Comparison of ENCODE assay signal across 10 cellular contexts in genomic region chr3:195182470-195182795, GRCh38.
DNase-seq lines count a peak whose midpoint lies in the region; ATAC-seq and TF ChIP-seq lines count a peak whose summit lies in the region.
"Had no signal": no experiment of that assay in that cellular context is flagged by ENCODE, and none has a peak within 500 bp of the region (broad histone marks: within the 10 kb centered on the region; RNA-seq: fewer than 3 reads in every experiment).

No MANE protein-coding gene starts in this region.

- H3K27me3 Mint-ChIP-seq in activated T-cell treated with anti-CD3 and anti-CD28 coated beads, Interleukin-2, amount 50 U/mL, for 4 hours (ENCODE audit: low read depth): no peaks in the 10 kb centered on the region
- H3K27me3 Mint-ChIP-seq: activated naive CD8-positive, alpha-beta T cell treated with anti-CD3 and anti-CD28 coated beads, Interleukin-2, amount 10 ng/mL, durations not matched to agents 7 days and 5 days had no signal

- H3K9ac ChIP-seq in smooth muscle cell (ENCODE audit: low read depth) (peak overlapping the region; percentile 85), trophoblast cell (ENCODE audit: low read length) (no peak overlapping the region)

- H3K36me3 ChIP-seq in smooth muscle cell (ENCODE audit: low read depth) (no peaks in the 10 kb centered on the region), trophoblast cell (ENCODE audit: control insufficient read depth in 1 of 2, insufficient read depth in 2 of 2, low read length in 2 of 2) (no peaks in the 10 kb centered on the region)

- 3% methylated on average over 5 of the region's 5 CpGs for WGBS in smooth muscle cell (ENCODE audit: low lambda C conversion rate)
- WGBS in trophoblast cell (ENCODE audit: extremely low coverage, insufficient coverage, insufficient read length): no CpG with 5 or more reads among the region's 5 CpGs

- no peak for DNase-seq in activated T-cell treated with anti-CD3 and anti-CD28 coated beads, Interleukin-2, amount 50 U/mL, for 4 hours
- no peak for DNase-seq in activated T-cell treated with anti-CD3 and anti-CD28 coated beads, Interleukin-2, amount 50 U/mL, for 1 hour
- DNase-seq in T follicular helper cell (ENCODE audit: low read depth): peak; percentile 13
- peak; percentile 16 for DNase-seq in fibroblast of the aortic adventitia (ENCODE audit: low read depth)
- DNase-seq in smooth muscle cell (lab: John Stamatoyannopoulos, UW; ENCODE audit: unreplicated experiment): no peak
- DNase-seq in trophoblast cell: no peak
- DNase-seq in NCI-H510A treated with DMSO at 0.1 percent for 48 hours (lab: John Stamatoyannopoulos, UW): no peak
- no peak for DNase-seq in AML-193 (lab: John Stamatoyannopoulos, UW)
- DNase-seq: activated naive CD8-positive, alpha-beta T cell treated with anti-CD3 and anti-CD28 coated beads, Interleukin-2, amount 10 ng/mL, durations not matched to agents 7 days and 5 days; PC-9 had no signal

- peaks cover 53% of the 10 kb centered on the region for H3K4me1 Mint-ChIP-seq in activated T-cell treated with anti-CD3 and anti-CD28 coated beads, Interleukin-2, amount 50 U/mL, for 4 hours (ENCODE audit: low read depth)

- H3K4ac ChIP-seq in trophoblast cell (ENCODE audit: low read depth, low read length): no peak overlapping the region

- no peak overlapping the region for H4K8ac ChIP-seq in trophoblast cell (ENCODE audit: low read depth, low read length)

- H3K23ac ChIP-seq in trophoblast cell (ENCODE audit: low read length): no peak overlapping the region

- H3K27me3 ChIP-seq in smooth muscle cell (ENCODE audit: low read depth): no peaks in the 10 kb centered on the region
- no peaks in the 10 kb centered on the region for H3K27me3 ChIP-seq in trophoblast cell (ENCODE audit: insufficient read depth, low read length)

- H4K12ac ChIP-seq in trophoblast cell (ENCODE audit: low read depth, low read length): no peak overlapping the region

- no peaks in the 10 kb centered on the region for H3K9me3 Mint-ChIP-seq in activated T-cell treated with anti-CD3 and anti-CD28 coated beads, Interleukin-2, amount 50 U/mL, for 4 hours
- H3K9me3 Mint-ChIP-seq: activated naive CD8-positive, alpha-beta T cell treated with anti-CD3 and anti-CD28 coated beads, Interleukin-2, amount 10 ng/mL, durations not matched to agents 7 days and 5 days had no signal

- H2AFZ ChIP-seq in smooth muscle cell (ENCODE audit: low read depth): peak overlapping the region; percentile 1
- H2AFZ ChIP-seq in trophoblast cell (ENCODE audit: insufficient read depth, low read length, poor library complexity): no peak overlapping the region
- H2AFZ ChIP-seq: PC-9 had no signal

- no peak overlapping the region for H4K91ac ChIP-seq in trophoblast cell (ENCODE audit: low read depth, low read length)

- no peak overlapping the region for H2AK5ac ChIP-seq in trophoblast cell (ENCODE audit: low read length)

- H3F3A ChIP-seq in smooth muscle cell (ENCODE audit: low read depth): peaks cover 12% of the 10 kb centered on the region

- TF ChIP-seq CTCF in fibroblast of the aortic adventitia (IDR thresholded peaks at IDR 0.05; ENCODE audit: insufficient read depth, low read length) (no peak), smooth muscle cell (IDR thresholded peaks at IDR 0.05; ENCODE audit: borderline replicate concordance, insufficient read depth, poor library complexity, severe bottlenecking) (no peak)

- peaks cover 4% of the 10 kb centered on the region for H3K36me3 Mint-ChIP-seq in activated T-cell treated with anti-CD3 and anti-CD28 coated beads, Interleukin-2, amount 50 U/mL, for 4 hours (ENCODE audit: insufficient read depth)

- no peak overlapping the region for H2BK12ac ChIP-seq in trophoblast cell (ENCODE audit: low read length)

- H3K9me3 ChIP-seq in smooth muscle cell (replicated peaks; ENCODE audit: low read depth): no peaks in the 10 kb centered on the region
- H3K9me3 ChIP-seq in trophoblast cell (ENCODE audit: insufficient read depth, low read depth, low read length): no peaks in the 10 kb centered on the region

- peaks cover 8% of the 10 kb centered on the region for H3K79me1 ChIP-seq in trophoblast cell (ENCODE audit: low read length)

- no peaks in the 10 kb centered on the region for H4K20me1 ChIP-seq in smooth muscle cell (ENCODE audit: low read depth)

- H3K4me3 ChIP-seq in fibroblast of the aortic adventitia (ENCODE audit: low read depth, low read length) (no peak overlapping the region), smooth muscle cell (no peak overlapping the region), trophoblast cell (ENCODE audit: low read depth, low read length) (no peak overlapping the region)
- H3K4me3 ChIP-seq: PC-9 had no signal

- peak overlapping the region; percentile 71 for H3K4me2 ChIP-seq in smooth muscle cell
- H3K4me2 ChIP-seq in trophoblast cell (ENCODE audit: low read length): no peak overlapping the region
- H3K4me2 ChIP-seq: PC-9 had no signal

- no peak overlapping the region for H2BK5ac ChIP-seq in trophoblast cell (ENCODE audit: low read depth, low read length, poor library complexity)

- H3K18ac ChIP-seq in trophoblast cell (ENCODE audit: low read length): no peak overlapping the region

- H3K79me2 ChIP-seq in smooth muscle cell (ENCODE audit: low read depth) (no peaks in the 10 kb centered on the region), trophoblast cell (ENCODE audit: control insufficient read depth, insufficient read depth, low read length, poor library complexity) (no peaks in the 10 kb centered on the region)

- H2BK120ac ChIP-seq in trophoblast cell (ENCODE audit: insufficient read depth, low read length, poor library complexity): no peak overlapping the region

- H3K14ac ChIP-seq in trophoblast cell (ENCODE audit: low read length): no peak overlapping the region

- no peak overlapping the region for H3K4me3 Mint-ChIP-seq in activated T-cell treated with anti-CD3 and anti-CD28 coated beads, Interleukin-2, amount 50 U/mL, for 4 hours
- H3K4me3 Mint-ChIP-seq: activated naive CD8-positive, alpha-beta T cell treated with anti-CD3 and anti-CD28 coated beads, Interleukin-2, amount 10 ng/mL, durations not matched to agents 7 days and 5 days had no signal

- H3K27ac ChIP-seq in smooth muscle cell (ENCODE audit: low read depth) (peak overlapping the region; percentile 91), trophoblast cell (ENCODE audit: low read depth, low read length) (no peak overlapping the region)
- H3K27ac ChIP-seq: PC-9 had no signal

- H3K4me1 ChIP-seq in smooth muscle cell (ENCODE audit: low read depth) (peaks cover 19% of the 10 kb centered on the region), trophoblast cell (ENCODE audit: control insufficient read depth in 1 of 2, insufficient read depth in 2 of 2, low read length in 2 of 2) (peaks cover 14 to 24% of the 10 kb centered on the region in 2 experiments)

- peak; percentile 52 to 71 for ATAC-seq in activated T-cell treated with anti-CD3 and anti-CD28 coated beads, Interleukin-2, amount 50 U/mL, for 4 hours

Comparison
In these comparisons a context has a peak if more than half of its experiments do, and no peak if none do; other contexts are left out.
1. DNase-seq: peak in T follicular helper cell (single experiment) and fibroblast of the aortic adventitia (single experiment); none in activated T-cell treated with anti-CD3 and anti-CD28 coated beads, Interleukin-2, amount 50 U/mL, for 4 hours (single experiment), activated T-cell treated with anti-CD3 and anti-CD28 coated beads, Interleukin-2, amount 50 U/mL, for 1 hour (single experiment), smooth muscle cell (single experiment), trophoblast cell (0 of 2), NCI-H510A treated with DMSO at 0.1 percent for 48 hours (single experiment) and AML-193 (0 of 2).